1 cellular context compared by ENCODE assay signal in the genomic region with DNA sequence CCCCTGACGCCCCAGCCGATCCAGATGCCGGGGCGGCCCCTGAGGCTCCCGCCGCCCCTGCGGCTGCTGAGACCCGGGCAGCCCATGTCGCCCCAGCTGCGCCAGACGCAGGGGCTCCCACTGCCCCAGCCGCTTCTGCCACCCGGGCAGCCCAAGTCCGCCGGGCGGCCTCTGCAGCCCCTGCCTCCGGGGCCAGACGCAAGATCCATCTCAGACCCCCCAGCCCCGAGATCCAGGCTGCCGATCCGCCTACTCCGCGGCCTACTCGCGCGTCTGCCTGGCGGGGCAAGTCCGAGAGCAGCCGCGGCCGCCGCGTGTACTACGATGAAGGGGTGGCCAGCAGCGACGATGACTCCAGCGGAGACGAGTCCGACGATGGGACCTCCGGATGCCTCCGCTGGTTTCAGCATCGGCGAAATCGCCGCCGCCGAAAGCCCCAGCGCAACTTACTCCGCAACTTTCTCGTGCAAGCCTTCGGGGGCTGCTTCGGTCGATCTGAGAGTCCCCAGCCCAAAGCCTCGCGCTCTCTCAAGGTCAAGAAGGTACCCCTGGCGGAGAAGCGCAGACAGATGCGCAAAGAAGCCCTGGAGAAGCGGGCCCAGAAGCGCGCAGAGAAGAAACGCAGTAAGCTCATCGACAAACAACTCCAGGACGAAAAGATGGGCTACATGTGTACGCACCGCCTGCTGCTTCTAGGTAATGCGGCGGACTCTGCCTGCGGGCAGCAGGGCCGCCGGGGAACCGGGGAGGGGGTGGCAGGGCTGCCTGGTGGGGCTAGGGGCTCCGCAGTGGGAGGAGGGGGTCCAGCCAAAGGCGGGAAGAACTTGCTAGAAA.
TF ChIP-seq lines count a peak whose summit lies in the region.

No MANE protein-coding gene starts in this region.

TF ChIP-seq in endothelial cell of umbilical vein, 7 proteins besides CTCF, POLR2A, EP300 and RAD21:
- TF ChIP-seq EZH2 (IDR thresholded peaks at IDR 0.05; ENCODE audit: borderline replicate concordance, low read depth, low read length, severe bottlenecking): peak; percentile 90
- TF ChIP-seq, protein P1, sequence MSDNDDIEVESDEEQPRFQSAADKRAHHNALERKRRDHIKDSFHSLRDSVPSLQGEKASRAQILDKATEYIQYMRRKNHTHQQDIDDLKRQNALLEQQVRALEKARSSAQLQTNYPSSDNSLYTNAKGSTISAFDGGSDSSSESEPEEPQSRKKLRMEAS (IDR thresholded peaks at IDR 0.05; ENCODE audit: insufficient read depth, insufficient read length): no peak
